In the genomic region with DNA sequence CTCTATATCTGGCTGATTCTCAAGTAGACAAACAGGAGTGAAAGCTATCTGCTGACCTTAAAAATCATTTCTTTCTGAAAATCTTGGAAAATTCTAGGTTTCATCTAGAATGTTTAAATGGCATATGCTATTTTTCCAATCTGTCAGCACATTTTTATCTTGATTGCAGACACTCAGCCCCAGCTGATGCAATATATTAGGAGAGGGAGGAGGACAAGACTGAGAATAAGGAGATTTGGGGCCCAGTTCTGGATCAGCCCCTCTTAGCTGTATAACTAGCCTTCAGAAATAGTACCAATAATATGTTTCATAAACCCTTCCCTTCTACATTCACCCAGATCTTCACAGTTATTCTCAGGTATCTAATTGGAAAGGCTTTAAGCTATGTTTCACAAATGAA, we compare ENCODE assay signal across 26 cellular contexts.
"Had no signal": no experiment of that assay in that cellular context is flagged by ENCODE, and none has a peak within 500 bp of the region (broad histone marks: within the 10 kb centered on the region; RNA-seq: fewer than 3 reads in every experiment).

No MANE protein-coding gene starts in this region.

- H3K36me3 Mint-ChIP-seq: activated naive CD8-positive, alpha-beta T cell; naive thymus-derived CD8-positive, alpha-beta T cell; neural progenitor cell had no signal

- H3K36me3 ChIP-seq: neural progenitor cell, tibial nerve, WERI-Rb-1 had no signal

- H3K9me3 Mint-ChIP-seq: neural progenitor cell; T-helper 1 cell treated with Interleukin-12 subunit alpha and Interleukin-12 subunit beta and Interleukin-4 antibody, amounts not matched to agents 30 μg/mL and 1 μg/mL, for 36 hours had no signal

- H3K9me3 ChIP-seq: gastroesophageal sphincter, right atrium auricular region, tibial nerve had no signal

- H3K4me1 Mint-ChIP-seq: naive thymus-derived CD8-positive, alpha-beta T cell had no signal

- H3K4me2 ChIP-seq: neural progenitor cell had no signal

- H3K4me3 Mint-ChIP-seq: activated naive CD8-positive, alpha-beta T cell; naive thymus-derived CD8-positive, alpha-beta T cell; neural progenitor cell; T-helper 1 cell treated with Interleukin-12 subunit alpha and Interleukin-12 subunit beta and Interleukin-4 antibody, amounts not matched to agents 30 μg/mL and 1 μg/mL, for 36 hours had no signal

- H3K27ac ChIP-seq: epithelial cell of prostate, gastroesophageal sphincter, neural progenitor cell, right atrium auricular region, tibial nerve, WERI-Rb-1 had no signal

- H3K27me3 ChIP-seq: gastroesophageal sphincter, neural progenitor cell, right atrium auricular region, tibial nerve had no signal

- DNase-seq: activated CD4-positive, alpha-beta T cell treated with anti-CD3 and anti-CD28 coated beads for 48 hours; activated CD4-positive, alpha-beta T cell treated with anti-CD3 and anti-CD28 coated beads, Interleukin-2, amount 50 U/mL, for 48 hours; activated CD8-positive, alpha-beta memory T cell treated with anti-CD3 and anti-CD28 coated beads for 24 hours; activated effector memory CD4-positive, alpha-beta T cell treated with Interleukin-2 at 50 U/mL for 16 hours; activated naive CD4-positive, alpha-beta T cell treated with Interleukin-2 at 50 U/mL for 16 hours; amniotic stem cell; caudate nucleus; effector CD8-positive, alpha-beta T cell; head of caudate nucleus; hippocampal formation; kidney; left colon; naive thymus-derived CD8-positive, alpha-beta T cell; occipital lobe; stimulated activated CD4-positive, alpha-beta T cell treated with anti-CD3 and anti-CD28 coated beads, Interleukin-15, amount 100 ng/mL, for 24 hours; stimulated activated naive CD4-positive, alpha-beta T cell treated with Interleukin-2 at 50 U/mL for 16 hours; T-helper 9 cell; WERI-Rb-1 had no signal

- H3K4me3 ChIP-seq: gastroesophageal sphincter, neural progenitor cell, right atrium auricular region, tibial nerve had no signal

- H2AFZ ChIP-seq: neural progenitor cell had no signal

- H3K4me1 ChIP-seq: gastroesophageal sphincter, right atrium auricular region, tibial nerve had no signal

- H3K27me3 Mint-ChIP-seq: activated naive CD8-positive, alpha-beta T cell; naive thymus-derived CD8-positive, alpha-beta T cell had no signal

- H3K9ac ChIP-seq: neural progenitor cell had no signal

- H3K27ac Mint-ChIP-seq: activated naive CD8-positive, alpha-beta T cell; naive thymus-derived CD8-positive, alpha-beta T cell; neural progenitor cell; T-helper 1 cell treated with Interleukin-12 subunit alpha and Interleukin-12 subunit beta and Interleukin-4 antibody, amounts not matched to agents 30 μg/mL and 1 μg/mL, for 36 hours had no signal

- ATAC-seq: activated CD4-positive, CD25-positive, alpha-beta regulatory T cell treated with anti-CD3 and anti-CD28 coated beads, Interleukin-2, amount 50 U/mL, for 24 hours; gastroesophageal sphincter; left colon; naive thymus-derived CD8-positive, alpha-beta T cell had no signal
